22 cellular contexts compared by ENCODE assay signal in genomic region chr1:82160903-82161302, GRCh38.
DNase-seq lines count a peak whose midpoint lies in the region; ATAC-seq and TF ChIP-seq lines count a peak whose summit lies in the region.
"Had no signal": no experiment of that assay in that cellular context is flagged by ENCODE, and none has a peak within 500 bp of the region (broad histone marks: within the 10 kb centered on the region; RNA-seq: fewer than 3 reads in every experiment).

No MANE protein-coding gene starts in this region.

- peaks cover 25 to 37% of the 10 kb centered on the region in 2 donors for H3K4me1 Mint-ChIP-seq in natural killer cell
- H3K4me1 Mint-ChIP-seq in natural killer cell treated with Interleukin-12 subunit alpha and Interleukin-12 subunit beta and Interleukin-15 and Interleukin-18, amount 100 ng/mL, for 72 hours (ENCODE audit: low read depth in 2 of 2): peaks cover 16 to 23% of the 10 kb centered on the region in 2 donors
- H3K4me1 Mint-ChIP-seq in brain: peaks cover 35% of the 10 kb centered on the region

- DNase-seq in natural killer cell: no peak
- DNase-seq in natural killer cell treated with Interleukin-12 subunit alpha and Interleukin-12 subunit beta and Interleukin-15 and Interleukin-18, amount 100 ng/mL, for 72 hours (ENCODE audit: low spot score): no peak
- DNase-seq in LHCN-M2 (ENCODE audit: low read depth): peak; percentile 23
- no peak for DNase-seq in upper lobe of right lung
- no peak for DNase-seq in activated gamma-delta T cell (lab: John Stamatoyannopoulos, UW)
- DNase-seq in HUDEP-2 (lab: John Stamatoyannopoulos, UW; ENCODE audit: unreplicated experiment in 76 of 76): no peak
- DNase-seq: activated CD4-positive, alpha-beta T cell treated with anti-CD3 and anti-CD28 coated beads, Interleukin-2, amount 50 U/mL, for 1 hour; amygdala; effector CD8-positive, alpha-beta T cell; GF-D8; kidney; midbrain; MM.1S; pancreas; SK-N-SH; stimulated activated CD4-positive, alpha-beta T cell treated with anti-CD3 and anti-CD28 coated beads, Interleukin-2, amount 100 ng/mL, for 24 hours; WERI-Rb-1 had no signal

- TF ChIP-seq CTCF in natural killer cell (IDR thresholded peaks at IDR 0.05): no peak
- TF ChIP-seq CTCF in brain (conservative IDR thresholded peaks at IDR 0.05): no peak
- no peak for TF ChIP-seq CTCF in upper lobe of right lung (IDR thresholded peaks at IDR 0.05)

- H3K4me3 ChIP-seq in upper lobe of right lung: no peak overlapping the region
- H3K4me3 ChIP-seq: pancreas had no signal

- intact Hi-C loops in natural killer cell (cut with micrococcal nuclease): no loop called here
- intact Hi-C loops in upper lobe of right lung (cut with DNase I): no loop called here

- H3K36me3 Mint-ChIP-seq in natural killer cell (no peaks in the 10 kb centered on the region), brain (no peaks in the 10 kb centered on the region)
- peaks cover 3% of the 10 kb centered on the region for H3K36me3 Mint-ChIP-seq in natural killer cell treated with Interleukin-12 subunit alpha and Interleukin-12 subunit beta and Interleukin-15 and Interleukin-18, amount 100 ng/mL, for 72 hours
- H3K36me3 Mint-ChIP-seq: activated naive CD4-positive, alpha-beta T cell treated with anti-CD3 and anti-CD28 coated beads, Interleukin-2, amount 50 U/mL, for 24 hours had no signal

- no peaks in the 10 kb centered on the region for H3K36me3 ChIP-seq in upper lobe of right lung
- H3K36me3 ChIP-seq: breast epithelium, pancreas, WERI-Rb-1 had no signal

- H3K9me3 ChIP-seq in upper lobe of right lung: no peaks in the 10 kb centered on the region
- H3K9me3 ChIP-seq: breast epithelium, pancreas, SK-N-SH had no signal

- H3K27me3 Mint-ChIP-seq in natural killer cell (ENCODE audit: low read depth in 2 of 2): no peaks in the 10 kb centered on the region
- H3K27me3 Mint-ChIP-seq in natural killer cell treated with Interleukin-12 subunit alpha and Interleukin-12 subunit beta and Interleukin-15 and Interleukin-18, amount 100 ng/mL, for 72 hours: no peaks in the 10 kb centered on the region
- H3K27me3 Mint-ChIP-seq in brain: peaks cover 10% of the 10 kb centered on the region
- H3K27me3 Mint-ChIP-seq: type B pancreatic cell had no signal

- no peaks in the 10 kb centered on the region for H3K27me3 ChIP-seq in upper lobe of right lung
- H3K27me3 ChIP-seq: breast epithelium, pancreas had no signal

- H3K9me3 Mint-ChIP-seq in natural killer cell (peaks cover 0 to 1% of the 10 kb centered on the region in 2 donors), brain (peaks cover 0 to 5% (median 0%) of the 10 kb centered on the region in 5 experiments)
- peaks cover 3% of the 10 kb centered on the region for H3K9me3 Mint-ChIP-seq in natural killer cell treated with Interleukin-12 subunit alpha and Interleukin-12 subunit beta and Interleukin-15 and Interleukin-18, amount 100 ng/mL, for 72 hours
- H3K9me3 Mint-ChIP-seq: activated naive CD4-positive, alpha-beta T cell treated with anti-CD3 and anti-CD28 coated beads, Interleukin-2, amount 50 U/mL, for 24 hours had no signal

- ATAC-seq in natural killer cell (no peak), upper lobe of right lung (peak; percentile 34), GM21360 (IDR thresholded peaks at IDR 0.05; ENCODE audit: unreplicated experiment) (no peak)
- no peak for ATAC-seq in natural killer cell treated with Interleukin-12 subunit alpha and Interleukin-12 subunit beta and Interleukin-15 and Interleukin-18, amount 100 ng/mL, for 72 hours

- H3K27ac Mint-ChIP-seq in natural killer cell: peak overlapping the region; percentile 84 to 86
- H3K27ac Mint-ChIP-seq in natural killer cell treated with Interleukin-12 subunit alpha and Interleukin-12 subunit beta and Interleukin-15 and Interleukin-18, amount 100 ng/mL, for 72 hours: no peak overlapping the region
- peak overlapping the region in 3 of 5 experiments; percentile 33 to 90 (median 84) for H3K27ac Mint-ChIP-seq in brain
- H3K27ac Mint-ChIP-seq: activated naive CD4-positive, alpha-beta T cell treated with anti-CD3 and anti-CD28 coated beads, Interleukin-2, amount 50 U/mL, for 24 hours had no signal

- H3K27ac ChIP-seq in upper lobe of right lung: no peak overlapping the region
- H3K27ac ChIP-seq: WERI-Rb-1 had no signal

- peak overlapping the region; percentile 10 for H3K4me3 Mint-ChIP-seq in natural killer cell
- H3K4me3 Mint-ChIP-seq in natural killer cell treated with Interleukin-12 subunit alpha and Interleukin-12 subunit beta and Interleukin-15 and Interleukin-18, amount 100 ng/mL, for 72 hours: no peak overlapping the region
- H3K4me3 Mint-ChIP-seq in brain: peak overlapping the region in 2 of 5 experiments; percentile 24 to 62

- peaks cover 14% of the 10 kb centered on the region for H3K4me1 ChIP-seq in upper lobe of right lung
- H3K4me1 ChIP-seq: breast epithelium, pancreas had no signal

Comparison
In these comparisons a context has a peak if more than half of its experiments do, and no peak if none do; other contexts are left out.
1. H3K27ac Mint-ChIP-seq: peak in natural killer cell (2 of 2) and brain (3 of 5); none in natural killer cell treated with Interleukin-12 subunit alpha and Interleukin-12 subunit beta and Interleukin-15 and Interleukin-18, amount 100 ng/mL, for 72 hours (0 of 2).